In the genomic region with DNA sequence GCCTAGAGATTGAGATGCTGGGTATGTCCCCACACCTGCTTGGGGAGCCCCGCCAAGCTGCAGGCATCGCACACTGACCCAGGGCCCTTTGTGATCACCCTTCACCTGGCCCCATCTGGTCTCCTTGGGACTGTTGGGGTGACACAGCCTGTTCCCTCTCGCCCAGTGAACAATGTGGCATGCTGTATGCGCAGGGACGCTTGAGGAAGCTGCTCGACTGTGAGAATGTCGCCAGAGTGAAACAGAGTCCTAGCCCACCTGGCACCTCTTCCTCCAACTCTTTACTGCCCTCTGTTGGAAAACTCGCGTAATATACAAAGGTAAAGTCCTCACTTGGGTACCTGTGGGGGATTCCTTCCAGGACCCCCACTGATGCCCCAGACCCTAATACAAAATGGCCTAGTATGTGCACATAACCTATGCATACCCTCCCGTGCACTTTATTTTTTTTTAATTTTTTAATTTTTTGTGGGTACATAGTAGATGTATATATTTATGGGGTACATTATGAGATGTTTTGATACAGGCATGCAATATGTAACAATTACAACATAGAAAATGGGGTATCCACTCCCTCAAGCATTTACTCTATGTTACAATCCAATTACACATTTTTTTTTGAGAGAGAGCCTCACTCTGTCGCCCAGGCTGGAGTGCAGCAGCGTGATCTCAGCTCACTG, we compare ENCODE assay signal across 6 cellular contexts.
DNase-seq lines count a peak whose midpoint lies in the region; ATAC-seq and TF ChIP-seq lines count a peak whose summit lies in the region.

No MANE protein-coding gene starts in this region.

- no peaks in the 10 kb centered on the region for H3K9me2 ChIP-seq in SU-DHL-6 (replicated peaks; ENCODE audit: insufficient read depth, low read length)

- H3K79me2 ChIP-seq in SU-DHL-6 (ENCODE audit: insufficient read depth, low read length) = no peaks in the 10 kb centered on the region

- peak; percentile 53 to 63 for ATAC-seq in activated CD4-positive, CD25-positive, alpha-beta regulatory T cell treated with anti-CD3 and anti-CD28 coated beads, Interleukin-2, amount 50 U/mL, for 24 hours
- no peak for ATAC-seq in GM19324 (IDR thresholded peaks at IDR 0.05; ENCODE audit: low FRiP score, unreplicated experiment)

- H3K4me3 ChIP-seq in SU-DHL-6 (ENCODE audit: insufficient read depth, low read length, poor library complexity, severe bottlenecking) = no peak overlapping the region

- DNase-seq in activated CD4-positive, CD25-positive, alpha-beta regulatory T cell (lab: John Stamatoyannopoulos, UW) = no peak
- DNase-seq in kidney tubule cell (ENCODE audit: low spot score) = peak; percentile 37
- no peak for DNase-seq in hippocampal formation (lab: John Stamatoyannopoulos, UW)

- no peaks in the 10 kb centered on the region for H4K20me1 ChIP-seq in SU-DHL-6 (ENCODE audit: low read depth, low read length)

- H3K27ac ChIP-seq in SU-DHL-6 (ENCODE audit: low read depth, low read length) = no peak overlapping the region

- H3K4me2 ChIP-seq in SU-DHL-6 (ENCODE audit: low read depth, low read length, poor library complexity, severe bottlenecking) = no peak overlapping the region

- no peaks in the 10 kb centered on the region for H3K9me3 ChIP-seq in SU-DHL-6 (ENCODE audit: insufficient read depth, low read length)

- no peaks in the 10 kb centered on the region for H3F3A ChIP-seq in SU-DHL-6 (ENCODE audit: insufficient read depth)

- no peaks in the 10 kb centered on the region for H3K36me3 ChIP-seq in SU-DHL-6 (ENCODE audit: low read length)

- TF ChIP-seq CTCF in SU-DHL-6 (IDR thresholded peaks at IDR 0.05; ENCODE audit: insufficient read depth, low read length, poor library complexity, severe bottlenecking) = peak; percentile 34

- H3K27me3 ChIP-seq in SU-DHL-6 (ENCODE audit: low read length) = no peaks in the 10 kb centered on the region

- H3K9ac ChIP-seq in SU-DHL-6 (ENCODE audit: low read length) = no peak overlapping the region

- no peak overlapping the region for H2AFZ ChIP-seq in SU-DHL-6 (ENCODE audit: low read depth, low read length, severe bottlenecking)
